ENCODE assay signal across 16 cellular contexts in genomic region chr11:123576501-123576900, GRCh38.
A peak's percentile ranks its signal among the peaks of the same experiment; 100 is the strongest.
DNase-seq lines count a peak whose midpoint lies in the region; ATAC-seq, FAIRE-seq and TF ChIP-seq lines count a peak whose summit lies in the region.
"Had no signal": no experiment of that assay in that cellular context is flagged by ENCODE, and none has a peak within 500 bp of the region (broad histone marks: within the 10 kb centered on the region; RNA-seq: fewer than 3 reads in every experiment).

No MANE protein-coding gene starts in this region.

- H3K9me3 ChIP-seq in smooth muscle cell (replicated peaks; ENCODE audit: low read depth): no peaks in the 10 kb centered on the region
- H3K9me3 ChIP-seq in mammary epithelial cell (replicated peaks; ENCODE audit: insufficient read depth, low read length): no peaks in the 10 kb centered on the region
- H3K9me3 ChIP-seq: gastroesophageal sphincter, MG63, right atrium auricular region, SK-N-SH, thoracic aorta had no signal

- no peak for TF ChIP-seq POLR2A in H54 (IDR thresholded peaks at IDR 0.05; ENCODE audit: low read depth, low read length)

- dilution Hi-C loops in mammary epithelial cell (cut with HindIII; ENCODE audit: low sequenced_read_pairs): no loop called here

- H3K4me1 Mint-ChIP-seq in activated naive CD8-positive, alpha-beta T cell (ENCODE audit: low read depth): peaks cover 15% of the 10 kb centered on the region
- peaks cover 9% of the 10 kb centered on the region for H3K4me1 Mint-ChIP-seq in activated naive CD8-positive, alpha-beta T cell treated with anti-CD3 and anti-CD28 coated beads for 36 hours

- H3K4me2 ChIP-seq in smooth muscle cell (peak overlapping the region; percentile 24), mammary epithelial cell (ENCODE audit: insufficient read depth, low read depth, low read length) (no peak overlapping the region)
- H3K4me2 ChIP-seq: SK-N-SH had no signal

- H3K9ac ChIP-seq in smooth muscle cell (ENCODE audit: low read depth) (no peak overlapping the region), mammary epithelial cell (ENCODE audit: insufficient read depth, low read length) (no peak overlapping the region)
- H3K9ac ChIP-seq: SK-N-SH had no signal

- H3K27ac ChIP-seq in dorsolateral prefrontal cortex (peak overlapping the region in 34 of 59 donors; percentile 1 to 97 (median 46)), smooth muscle cell (ENCODE audit: low read depth) (no peak overlapping the region), mammary epithelial cell (ENCODE audit: insufficient read depth, low read depth, low read length) (no peak overlapping the region)
- H3K27ac ChIP-seq: gastroesophageal sphincter, right atrium auricular region, thoracic aorta had no signal

- H3K36me3 ChIP-seq in smooth muscle cell (ENCODE audit: low read depth) (no peaks in the 10 kb centered on the region), mammary epithelial cell (ENCODE audit: insufficient read depth, low read length) (no peaks in the 10 kb centered on the region)
- H3K36me3 ChIP-seq: gastroesophageal sphincter, MG63, right atrium auricular region, thoracic aorta had no signal

- H3K79me2 ChIP-seq in smooth muscle cell (ENCODE audit: low read depth): no peaks in the 10 kb centered on the region
- no peaks in the 10 kb centered on the region for H3K79me2 ChIP-seq in mammary epithelial cell (ENCODE audit: insufficient read depth, low read length)

- H4K20me1 ChIP-seq in smooth muscle cell (ENCODE audit: low read depth): no peaks in the 10 kb centered on the region
- H4K20me1 ChIP-seq in mammary epithelial cell (ENCODE audit: insufficient read depth, low read length): no peaks in the 10 kb centered on the region

- TF ChIP-seq CTCF in dorsolateral prefrontal cortex (IDR thresholded peaks at IDR 0.05 in 54 of 56, conservative IDR thresholded peaks at IDR 0.05 in 2 of 56; ENCODE audit: low read depth in 1 of 56, partially characterized antibody in 56 of 56) (no peak), smooth muscle cell (IDR thresholded peaks at IDR 0.05; ENCODE audit: borderline replicate concordance, insufficient read depth, poor library complexity, severe bottlenecking) (no peak), mammary epithelial cell (conservative IDR thresholded peaks at IDR 0.05 in 1 of 2, IDR thresholded peaks at IDR 0.05 in 1 of 2; ENCODE audit: extremely low read depth in 1 of 2, insufficient read depth in 1 of 2, low read depth in 1 of 2, low read length in 2 of 2) (no peak)

- intact Hi-C loops in dorsolateral prefrontal cortex (cut with DNase I) (loop anchor here (1.0 to 2.0 kb wide), 2 partner anchors 65 to 66 kb away; no protein-coding TSS in a partner anchor), mammary epithelial cell (cut with micrococcal nuclease) (loop anchor here (5.0 to 10.0 kb wide), 2 partner anchors 66 to 172 kb away; no protein-coding TSS in a partner anchor)

- no peak for FAIRE-seq in H54 (lab: Jason Lieb, UNC)
- FAIRE-seq: bronchial epithelial cell had no signal

- no peak overlapping the region for H3K27ac Mint-ChIP-seq in activated naive CD8-positive, alpha-beta T cell
- no peak overlapping the region for H3K27ac Mint-ChIP-seq in activated naive CD8-positive, alpha-beta T cell treated with anti-CD3 and anti-CD28 coated beads for 36 hours

- H3K27me3 Mint-ChIP-seq in activated naive CD8-positive, alpha-beta T cell: peaks cover 3% of the 10 kb centered on the region
- H3K27me3 Mint-ChIP-seq in activated naive CD8-positive, alpha-beta T cell treated with anti-CD3 and anti-CD28 coated beads for 36 hours: no peaks in the 10 kb centered on the region

- H2AFZ ChIP-seq in smooth muscle cell (ENCODE audit: low read depth): no peak overlapping the region
- no peak overlapping the region for H2AFZ ChIP-seq in mammary epithelial cell (ENCODE audit: low read depth, low read length)

- in situ Hi-C loops in mammary epithelial cell (cut with MboI; ENCODE audit: low sequenced_read_pairs in 2 of 2): no loop called here

- peak overlapping the region; percentile 21 for H3K4me3 Mint-ChIP-seq in activated naive CD8-positive, alpha-beta T cell
- H3K4me3 Mint-ChIP-seq in activated naive CD8-positive, alpha-beta T cell treated with anti-CD3 and anti-CD28 coated beads for 36 hours: no peak overlapping the region

- H3K9me3 Mint-ChIP-seq in activated naive CD8-positive, alpha-beta T cell (ENCODE audit: low read depth): no peaks in the 10 kb centered on the region
- H3K9me3 Mint-ChIP-seq in activated naive CD8-positive, alpha-beta T cell treated with anti-CD3 and anti-CD28 coated beads for 36 hours: no peaks in the 10 kb centered on the region

- no peak for ATAC-seq in GM21360 (IDR thresholded peaks at IDR 0.05; ENCODE audit: unreplicated experiment)

- CTCF ChIA-PET in mammary epithelial cell (lab: Charles Lee; ENCODE audit: low non-redundant PET): interaction anchor here (0.6 to 0.8 kb wide), 2 partner anchors 27 to 131 kb away, joined by 3 to 4 read pairs; no protein-coding TSS in a partner anchor

- H3K4me1 ChIP-seq in smooth muscle cell (ENCODE audit: low read depth) (peaks cover 3% of the 10 kb centered on the region), mammary epithelial cell (ENCODE audit: insufficient read depth, low read length) (no peaks in the 10 kb centered on the region)

- H3K36me3 Mint-ChIP-seq in activated naive CD8-positive, alpha-beta T cell: no peaks in the 10 kb centered on the region
- H3K36me3 Mint-ChIP-seq in activated naive CD8-positive, alpha-beta T cell treated with anti-CD3 and anti-CD28 coated beads for 36 hours: no peaks in the 10 kb centered on the region

- 68% methylated on average over 3 of the region's 3 CpGs for WGBS in smooth muscle cell (ENCODE audit: low lambda C conversion rate)
- WGBS in mammary epithelial cell (ENCODE audit: low coverage, missing lambda C conversion rate): 11% methylated on average over 3 of the region's 3 CpGs

- no TSS peak for BruUV-seq in mammary epithelial cell (replicated peaks; lab: Mats Ljungman, UMichigan)

- no peaks in the 10 kb centered on the region for H3K27me3 ChIP-seq in dorsolateral prefrontal cortex
- H3K27me3 ChIP-seq in smooth muscle cell (ENCODE audit: low read depth): peaks cover 10% of the 10 kb centered on the region
- peaks cover 2% of the 10 kb centered on the region for H3K27me3 ChIP-seq in mammary epithelial cell (ENCODE audit: insufficient read depth, low read length)
- H3K27me3 ChIP-seq: right atrium auricular region had no signal

- no peak for DNase-seq in activated naive CD8-positive, alpha-beta T cell treated with anti-CD3 and anti-CD28 coated beads for 36 hours
- peak; percentile 63 for DNase-seq in NCI-H526 treated with DMSO at 0.1 percent for 48 hours (lab: John Stamatoyannopoulos, UW)
- no peak for DNase-seq in dorsolateral prefrontal cortex
- no peak for DNase-seq in smooth muscle cell (lab: John Stamatoyannopoulos, UW; ENCODE audit: unreplicated experiment)
- DNase-seq in mammary epithelial cell: no peak
- no peak for DNase-seq in H54 (ENCODE audit: insufficient read length, low spot score)
- DNase-seq: GOT3, NCI-H226 had no signal

- H3F3A ChIP-seq in smooth muscle cell (ENCODE audit: low read depth): no peaks in the 10 kb centered on the region

- H3K4me3 ChIP-seq in dorsolateral prefrontal cortex: peak overlapping the region in 32 of 59 donors; percentile 4 to 51 (median 32)
- H3K4me3 ChIP-seq in smooth muscle cell: no peak overlapping the region
- H3K4me3 ChIP-seq in mammary epithelial cell (replicated peaks in 1 of 3; ENCODE audit: insufficient read depth in 1 of 3, low read depth in 2 of 3, low read length in 3 of 3): no peak overlapping the region
- H3K4me3 ChIP-seq: gastroesophageal sphincter, MG63, right atrium auricular region, thoracic aorta had no signal

Comparison
In these comparisons a context has a peak if more than half of its experiments do, and no peak if none do; other contexts are left out.
1. H3K27ac ChIP-seq: peak in dorsolateral prefrontal cortex (34 of 59); none in smooth muscle cell (single experiment) and mammary epithelial cell (single experiment).
2. H3K4me3 ChIP-seq: peak in dorsolateral prefrontal cortex (32 of 59); none in smooth muscle cell (single experiment) and mammary epithelial cell (0 of 3).